ENCODE assay signal across 21 cellular contexts in the genomic region with DNA sequence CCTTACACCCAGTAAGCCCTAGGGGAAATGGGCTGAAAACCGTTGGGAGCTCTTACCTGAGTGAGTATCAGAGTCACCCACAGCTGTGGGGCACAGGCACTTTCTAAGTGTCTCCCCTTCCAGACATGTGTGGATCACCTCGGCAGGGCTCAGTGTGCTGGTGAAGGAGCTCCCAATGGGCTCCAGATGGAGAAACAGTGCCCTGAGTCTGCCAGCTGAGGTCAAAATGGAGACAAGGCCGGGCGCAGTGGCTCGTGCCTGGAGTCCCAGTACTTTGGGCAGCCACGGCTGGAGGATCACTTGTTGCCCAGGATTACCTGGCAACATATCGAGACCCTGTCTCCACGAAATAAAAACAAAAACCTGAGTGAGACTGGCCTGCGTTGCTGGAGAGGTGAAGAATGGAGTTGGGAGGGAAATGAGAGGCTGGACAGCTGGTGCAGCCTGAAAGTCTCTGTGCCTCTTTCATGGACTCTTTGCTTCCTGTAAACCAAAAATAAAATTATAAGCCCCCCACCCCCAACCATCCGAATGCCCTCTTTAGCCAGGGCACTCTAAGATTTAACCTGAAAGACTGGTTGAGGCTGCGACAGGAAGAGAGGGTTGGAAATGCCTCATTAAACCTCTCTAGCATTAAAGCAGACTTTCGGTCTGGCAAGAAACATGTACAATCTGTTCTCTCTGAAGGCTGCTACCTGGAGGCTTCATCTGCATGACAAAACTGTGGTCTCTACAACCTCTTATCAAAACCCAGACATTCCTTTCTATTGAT.
DNase-seq lines count a peak whose midpoint lies in the region; ATAC-seq and TF ChIP-seq lines count a peak whose summit lies in the region.
"Had no signal": no experiment of that assay in that cellular context is flagged by ENCODE, and none has a peak within 500 bp of the region (broad histone marks: within the 10 kb centered on the region; RNA-seq: fewer than 3 reads in every experiment).

No MANE protein-coding gene starts in this region.

- intact Hi-C loops in thyroid gland (cut with DNase I): no loop called here

- peak; percentile 81 for DNase-seq in GM12865 (ENCODE audit: low read depth)
- no peak for DNase-seq in WTC11 (ENCODE audit: low spot score)
- peak; percentile 80 to 82 for DNase-seq in thyroid gland
- DNase-seq in NCI-H187 (lab: John Stamatoyannopoulos, UW): no peak
- DNase-seq in NCI-H510A treated with DMSO at 0.1 percent for 48 hours (lab: John Stamatoyannopoulos, UW): no peak
- DNase-seq: C1 segment of cervical spinal cord; Calu3; CD8-positive, alpha-beta T cell; GOT3; HCEC 1CT; Karpas-422; NCI-H1417 treated with DMSO at 0.1 percent for 48 hours; NCI-H1930; NCI-H345; NCI-H526; T-helper 1 cell had no signal

- no peaks in the 10 kb centered on the region for H3K27me3 Mint-ChIP-seq in WTC11 (ENCODE audit: low read depth)
- H3K27me3 Mint-ChIP-seq in nephron (ENCODE audit: low read depth): no peaks in the 10 kb centered on the region

- TF ChIP-seq POLR2A in thyroid gland (IDR thresholded peaks at IDR 0.05): peak in 1 of 2 donors; percentile 34

- ATAC-seq in WTC11 (no peak), HG03571 (IDR thresholded peaks at IDR 0.05; ENCODE audit: unreplicated experiment) (no peak), HG03469 (IDR thresholded peaks at IDR 0.05; ENCODE audit: unreplicated experiment) (no peak)
- ATAC-seq: CD8-positive, alpha-beta T cell; Right ventricle myocardium inferior had no signal

- H3K4me1 Mint-ChIP-seq in WTC11 (peaks cover 51% of the 10 kb centered on the region), nephron (peaks cover 46% of the 10 kb centered on the region)

- H3K27me3 ChIP-seq in thyroid gland: no peaks in the 10 kb centered on the region
- H3K27me3 ChIP-seq: SJSA1 had no signal

- CTCF ChIA-PET in WTC11 (lab: Charles Lee): interaction anchor here (1.0 to 1.2 kb wide), 2 partner anchors 354 to 370 kb away, joined by 3 to 4 read pairs; no protein-coding TSS in a partner anchor

- H3K36me3 Mint-ChIP-seq in WTC11: no peaks in the 10 kb centered on the region
- no peaks in the 10 kb centered on the region for H3K36me3 Mint-ChIP-seq in nephron (ENCODE audit: low read depth)
- H3K36me3 Mint-ChIP-seq: CD8-positive, alpha-beta T cell had no signal

- H3K4me3 Mint-ChIP-seq in WTC11 (no peak overlapping the region), nephron (no peak overlapping the region)
- H3K4me3 Mint-ChIP-seq: CD8-positive, alpha-beta T cell had no signal

- POLR2A ChIA-PET in WTC11 (lab: Charles Lee): no interaction called here

- no peaks in the 10 kb centered on the region for H3K36me3 ChIP-seq in thyroid gland
- H3K36me3 ChIP-seq: SJSA1 had no signal

- peak overlapping the region; percentile 44 for H3K4me3 ChIP-seq in GM12865 (ENCODE audit: low read depth, low read length)
- no peak overlapping the region for H3K4me3 ChIP-seq in thyroid gland (replicated peaks in 1 of 3)
- H3K4me3 ChIP-seq: SJSA1 had no signal

- H3K27ac ChIP-seq in thyroid gland: peak overlapping the region; percentile 88 to 97 (median 91)
- H3K27ac ChIP-seq: SJSA1 had no signal

- peaks cover 23 to 30% of the 10 kb centered on the region in 2 donors for H3K4me1 ChIP-seq in thyroid gland

- TF ChIP-seq CTCF in GM12865 (IDR thresholded peaks at IDR 0.05; ENCODE audit: insufficient read depth, low read depth, low read length, missing control alignments): no peak
- TF ChIP-seq CTCF in WTC11 (IDR thresholded peaks at IDR 0.05): no peak
- no peak for TF ChIP-seq CTCF in nephron (IDR thresholded peaks at IDR 0.05; ENCODE audit: unreplicated experiment in 3 of 3)
- TF ChIP-seq CTCF in thyroid gland (IDR thresholded peaks at IDR 0.05): no peak

- peak overlapping the region; percentile 76; the same call in 1 of the 2 replicates for H3K27ac Mint-ChIP-seq in WTC11
- peak overlapping the region; percentile 66 to 95 (median 93) for H3K27ac Mint-ChIP-seq in nephron
- H3K27ac Mint-ChIP-seq: CD8-positive, alpha-beta T cell had no signal

- 46 to 49% methylated on average over 12 of the region's 12 CpGs for WGBS in thyroid gland, 2 donors

- H3K9me3 Mint-ChIP-seq in WTC11: peaks cover 12% of the 10 kb centered on the region
- H3K9me3 Mint-ChIP-seq in nephron: peaks cover 9% of the 10 kb centered on the region
- H3K9me3 Mint-ChIP-seq: CD8-positive, alpha-beta T cell had no signal

- H3K9me3 ChIP-seq in thyroid gland: no peaks in the 10 kb centered on the region
- H3K9me3 ChIP-seq: SJSA1 had no signal

TF ChIP-seq in WTC11, 78 proteins besides CTCF, POLR2A, EP300 and RAD21 (continues in another document):
- no peak for TF ChIP-seq TCF7 (CRISPR knock-in tag; IDR thresholded peaks at IDR 0.05; ENCODE audit: low read depth)
- TF ChIP-seq, protein P1, sequence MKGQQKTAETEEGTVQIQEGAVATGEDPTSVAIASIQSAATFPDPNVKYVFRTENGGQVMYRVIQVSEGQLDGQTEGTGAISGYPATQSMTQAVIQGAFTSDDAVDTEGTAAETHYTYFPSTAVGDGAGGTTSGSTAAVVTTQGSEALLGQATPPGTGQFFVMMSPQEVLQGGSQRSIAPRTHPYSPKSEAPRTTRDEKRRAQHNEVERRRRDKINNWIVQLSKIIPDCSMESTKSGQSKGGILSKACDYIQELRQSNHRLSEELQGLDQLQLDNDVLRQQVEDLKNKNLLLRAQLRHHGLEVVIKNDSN (CRISPR knock-in tag; IDR thresholded peaks at IDR 0.05): no peak
- no peak for TF ChIP-seq MYBL2 (CRISPR knock-in tag; IDR thresholded peaks at IDR 0.05)
- TF ChIP-seq, protein P2, sequence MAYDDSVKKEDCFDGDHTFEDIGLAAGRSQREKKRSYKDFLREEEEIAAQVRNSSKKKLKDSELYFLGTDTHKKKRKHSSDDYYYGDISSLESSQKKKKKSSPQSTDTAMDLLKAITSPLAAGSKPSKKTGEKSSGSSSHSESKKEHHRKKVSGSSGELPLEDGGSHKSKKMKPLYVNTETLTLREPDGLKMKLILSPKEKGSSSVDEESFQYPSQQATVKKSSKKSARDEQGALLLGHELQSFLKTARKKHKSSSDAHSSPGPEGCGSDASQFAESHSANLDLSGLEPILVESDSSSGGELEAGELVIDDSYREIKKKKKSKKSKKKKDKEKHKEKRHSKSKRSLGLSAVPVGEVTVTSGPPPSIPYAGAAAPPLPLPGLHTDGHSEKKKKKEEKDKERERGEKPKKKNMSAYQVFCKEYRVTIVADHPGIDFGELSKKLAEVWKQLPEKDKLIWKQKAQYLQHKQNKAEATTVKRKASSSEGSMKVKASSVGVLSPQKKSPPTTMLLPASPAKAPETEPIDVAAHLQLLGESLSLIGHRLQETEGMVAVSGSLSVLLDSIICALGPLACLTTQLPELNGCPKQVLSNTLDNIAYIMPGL (CRISPR knock-in tag; IDR thresholded peaks at IDR 0.05): no peak
- no peak for TF ChIP-seq NFE2L1 (CRISPR knock-in tag; IDR thresholded peaks at IDR 0.05)
- TF ChIP-seq, protein P3, sequence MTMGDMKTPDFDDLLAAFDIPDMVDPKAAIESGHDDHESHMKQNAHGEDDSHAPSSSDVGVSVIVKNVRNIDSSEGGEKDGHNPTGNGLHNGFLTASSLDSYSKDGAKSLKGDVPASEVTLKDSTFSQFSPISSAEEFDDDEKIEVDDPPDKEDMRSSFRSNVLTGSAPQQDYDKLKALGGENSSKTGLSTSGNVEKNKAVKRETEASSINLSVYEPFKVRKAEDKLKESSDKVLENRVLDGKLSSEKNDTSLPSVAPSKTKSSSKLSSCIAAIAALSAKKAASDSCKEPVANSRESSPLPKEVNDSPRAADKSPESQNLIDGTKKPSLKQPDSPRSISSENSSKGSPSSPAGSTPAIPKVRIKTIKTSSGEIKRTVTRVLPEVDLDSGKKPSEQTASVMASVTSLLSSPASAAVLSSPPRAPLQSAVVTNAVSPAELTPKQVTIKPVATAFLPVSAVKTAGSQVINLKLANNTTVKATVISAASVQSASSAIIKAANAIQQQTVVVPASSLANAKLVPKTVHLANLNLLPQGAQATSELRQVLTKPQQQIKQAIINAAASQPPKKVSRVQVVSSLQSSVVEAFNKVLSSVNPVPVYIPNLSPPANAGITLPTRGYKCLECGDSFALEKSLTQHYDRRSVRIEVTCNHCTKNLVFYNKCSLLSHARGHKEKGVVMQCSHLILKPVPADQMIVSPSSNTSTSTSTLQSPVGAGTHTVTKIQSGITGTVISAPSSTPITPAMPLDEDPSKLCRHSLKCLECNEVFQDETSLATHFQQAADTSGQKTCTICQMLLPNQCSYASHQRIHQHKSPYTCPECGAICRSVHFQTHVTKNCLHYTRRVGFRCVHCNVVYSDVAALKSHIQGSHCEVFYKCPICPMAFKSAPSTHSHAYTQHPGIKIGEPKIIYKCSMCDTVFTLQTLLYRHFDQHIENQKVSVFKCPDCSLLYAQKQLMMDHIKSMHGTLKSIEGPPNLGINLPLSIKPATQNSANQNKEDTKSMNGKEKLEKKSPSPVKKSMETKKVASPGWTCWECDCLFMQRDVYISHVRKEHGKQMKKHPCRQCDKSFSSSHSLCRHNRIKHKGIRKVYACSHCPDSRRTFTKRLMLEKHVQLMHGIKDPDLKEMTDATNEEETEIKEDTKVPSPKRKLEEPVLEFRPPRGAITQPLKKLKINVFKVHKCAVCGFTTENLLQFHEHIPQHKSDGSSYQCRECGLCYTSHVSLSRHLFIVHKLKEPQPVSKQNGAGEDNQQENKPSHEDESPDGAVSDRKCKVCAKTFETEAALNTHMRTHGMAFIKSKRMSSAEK (CRISPR knock-in tag; IDR thresholded peaks at IDR 0.05; ENCODE audit: borderline replicate concordance): no peak
- no peak for TF ChIP-seq JUN (CRISPR knock-in tag; IDR thresholded peaks at IDR 0.05)
- TF ChIP-seq SOX15 (CRISPR knock-in tag; IDR thresholded peaks at IDR 0.05): no peak
- TF ChIP-seq, protein P4, sequence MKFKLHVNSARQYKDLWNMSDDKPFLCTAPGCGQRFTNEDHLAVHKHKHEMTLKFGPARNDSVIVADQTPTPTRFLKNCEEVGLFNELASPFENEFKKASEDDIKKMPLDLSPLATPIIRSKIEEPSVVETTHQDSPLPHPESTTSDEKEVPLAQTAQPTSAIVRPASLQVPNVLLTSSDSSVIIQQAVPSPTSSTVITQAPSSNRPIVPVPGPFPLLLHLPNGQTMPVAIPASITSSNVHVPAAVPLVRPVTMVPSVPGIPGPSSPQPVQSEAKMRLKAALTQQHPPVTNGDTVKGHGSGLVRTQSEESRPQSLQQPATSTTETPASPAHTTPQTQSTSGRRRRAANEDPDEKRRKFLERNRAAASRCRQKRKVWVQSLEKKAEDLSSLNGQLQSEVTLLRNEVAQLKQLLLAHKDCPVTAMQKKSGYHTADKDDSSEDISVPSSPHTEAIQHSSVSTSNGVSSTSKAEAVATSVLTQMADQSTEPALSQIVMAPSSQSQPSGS (CRISPR knock-in tag; IDR thresholded peaks at IDR 0.05; ENCODE audit: borderline replicate concordance, low read depth): no peak
- no peak for TF ChIP-seq ZBTB21 (CRISPR knock-in tag; IDR thresholded peaks at IDR 0.05; ENCODE audit: borderline replicate concordance)

Comparison
In these comparisons a context has a peak if more than half of its experiments do, and no peak if none do; other contexts are left out.
1. DNase-seq: peak in GM12865 (single experiment) and thyroid gland (2 of 2); none in WTC11 (single experiment), NCI-H187 (0 of 2) and NCI-H510A treated with DMSO at 0.1 percent for 48 hours (single experiment).